In genomic region chr12:728781-729180, GRCh38 we compare ENCODE assay signal across 1 cellular context.
TF ChIP-seq lines count a peak whose summit lies in the region.

No MANE protein-coding gene starts in this region.

TF ChIP-seq in GM12878, 131 proteins besides CTCF, POLR2A, EP300 and RAD21 (continued from another document):
- TF ChIP-seq REST (IDR thresholded peaks at IDR 0.05; ENCODE audit: low read depth, low read length), result no peak
- TF ChIP-seq RELA (IDR thresholded peaks at IDR 0.05; ENCODE audit: borderline replicate concordance, partially characterized antibody), result no peak
- TF ChIP-seq CBX3 (IDR thresholded peaks at IDR 0.05; ENCODE audit: borderline replicate concordance, low read depth), result no peak
- no peak for TF ChIP-seq HDAC6 (IDR thresholded peaks at IDR 0.05; ENCODE audit: unreplicated experiment)
- no peak for TF ChIP-seq E2F8 (IDR thresholded peaks at IDR 0.05; ENCODE audit: low read depth, partially characterized antibody)
- no peak for TF ChIP-seq ZNF217 (IDR thresholded peaks at IDR 0.05)
- TF ChIP-seq RB1 (IDR thresholded peaks at IDR 0.05; ENCODE audit: borderline replicate concordance), result no peak
- TF ChIP-seq USF1 (IDR thresholded peaks at IDR 0.05; ENCODE audit: borderline replicate concordance, extremely low read length, insufficient read depth, low read depth, low read length), result no peak
- no peak for TF ChIP-seq SP1 (IDR thresholded peaks at IDR 0.05; ENCODE audit: low read depth, low read length)
